In genomic region chr15:65181582-65182353, GRCh38 we compare ENCODE assay signal across 1 cellular context. TPM values are rescaled to one million over a fixed set of nuclear protein-coding genes. Genes with fewer than 3 reads are reported as not detected.
"Had no signal": no experiment of that assay in that cellular context is flagged by ENCODE, and none has a peak within 500 bp of the region (broad histone marks: within the 10 kb centered on the region; RNA-seq: fewer than 3 reads in every experiment).

No MANE protein-coding gene starts in this region.

RNA-seq across cellular contexts. Expression of gene CILP, which starts 29.5 kb away (rescaled TPM):
- total RNA-seq: lung microvascular endothelial cell had no signal
